8 cellular contexts compared by ENCODE assay signal in the genomic region with DNA sequence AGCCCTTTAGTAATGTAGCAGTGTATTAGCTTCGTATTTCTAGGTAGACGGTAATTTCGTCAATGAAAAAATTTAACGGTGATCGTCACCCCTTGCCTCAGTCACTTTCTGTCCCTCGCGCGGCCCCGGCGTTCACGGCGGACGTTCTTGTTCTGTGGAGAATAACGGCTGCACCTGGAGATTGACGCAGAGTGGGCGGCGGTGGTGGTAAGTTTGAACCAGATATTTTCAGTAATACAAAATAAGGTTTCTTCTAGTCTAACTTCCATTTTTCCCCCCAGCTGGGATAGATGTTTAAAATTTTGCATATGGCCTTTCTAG. TPM values are rescaled to one million over a fixed set of nuclear protein-coding genes. Genes with fewer than 3 reads are reported as not detected.
DNase-seq lines count a peak whose midpoint lies in the region; ATAC-seq and TF ChIP-seq lines count a peak whose summit lies in the region.

No MANE protein-coding gene starts in this region.

- peak overlapping the region; percentile 97 for H3K27ac Mint-ChIP-seq in activated naive CD8-positive, alpha-beta T cell

- H3K4me2 ChIP-seq in hepatocyte = peak overlapping the region; percentile 78

- no peaks in the 10 kb centered on the region for H3K9me2 ChIP-seq in hepatocyte (replicated peaks; ENCODE audit: insufficient read depth)

- H3K4me1 Mint-ChIP-seq in activated naive CD8-positive, alpha-beta T cell (ENCODE audit: low read depth) = peaks cover 22% of the 10 kb centered on the region

- under 1% methylated on average over 17 of the region's 17 CpGs for WGBS in hepatocyte (ENCODE audit: low lambda C conversion rate, missing lambda C conversion rate)

- H3K9me3 ChIP-seq in KOPT-K1 (ENCODE audit: insufficient read depth, low read length, poor library complexity, severe bottlenecking) = peaks cover 83% of the 10 kb centered on the region
- H3K9me3 ChIP-seq in hepatocyte (ENCODE audit: low read depth) = peaks cover 26% of the 10 kb centered on the region
- H3K9me3 ChIP-seq in skeletal muscle tissue (ENCODE audit: control insufficient read depth in 3 of 3, low read length in 3 of 3) = peaks cover 20 to 33% (median 25%) of the 10 kb centered on the region in 3 donors

- no peaks in the 10 kb centered on the region for H3K27me3 Mint-ChIP-seq in activated naive CD8-positive, alpha-beta T cell

- H3K9me3 Mint-ChIP-seq in activated naive CD8-positive, alpha-beta T cell (ENCODE audit: low read depth) = peaks cover 26% of the 10 kb centered on the region

- H3K4me3 ChIP-seq in hepatocyte (peak overlapping the region; percentile 65), skeletal muscle tissue (ENCODE audit: low read length in 3 of 3) (peak overlapping the region; percentile 75 to 98 (median 97))

- H4K20me1 ChIP-seq in hepatocyte (ENCODE audit: insufficient read depth, poor library complexity, severe bottlenecking) = no peaks in the 10 kb centered on the region

- TF ChIP-seq CTCF in hepatocyte (IDR thresholded peaks at IDR 0.05; ENCODE audit: poor library complexity) = no peak

- H3K36me3 Mint-ChIP-seq in activated naive CD8-positive, alpha-beta T cell = peaks cover 45% of the 10 kb centered on the region

- H3K27ac ChIP-seq in KOPT-K1 (ENCODE audit: low read depth, low read length, poor library complexity, severe bottlenecking) = peak overlapping the region; percentile 82
- H3K27ac ChIP-seq in hepatocyte = peak overlapping the region; percentile 98
- H3K27ac ChIP-seq in skeletal muscle tissue (ENCODE audit: low read depth, low read length) = peak overlapping the region; percentile 85

- no peak for ATAC-seq in GM19455 (IDR thresholded peaks at IDR 0.05; ENCODE audit: unreplicated experiment)

- H2AFZ ChIP-seq in hepatocyte = peak overlapping the region; percentile 97

- DNase-seq in NCI-H748 (lab: John Stamatoyannopoulos, UW; ENCODE audit: unreplicated experiment) = peak; percentile 75
- no peak for DNase-seq in NCI-H748 treated with DMSO at 0.1 percent for 48 hours (lab: John Stamatoyannopoulos, UW)
- DNase-seq in hepatocyte (ENCODE audit: low spot score) = peak; percentile 32
- no peak for DNase-seq in NCI-H1930 (lab: John Stamatoyannopoulos, UW)

- H3K4me1 ChIP-seq in hepatocyte (ENCODE audit: insufficient read depth) (peaks cover 5% of the 10 kb centered on the region), skeletal muscle tissue (ENCODE audit: control insufficient read depth in 3 of 3, insufficient read depth in 3 of 3, low read length in 3 of 3) (peaks cover 0 to 2% (median 0%) of the 10 kb centered on the region in 3 donors)

- peaks cover 66% of the 10 kb centered on the region for H3K36me3 ChIP-seq in KOPT-K1 (ENCODE audit: insufficient read depth, low read length)
- no peaks in the 10 kb centered on the region for H3K36me3 ChIP-seq in hepatocyte (replicated peaks; ENCODE audit: insufficient read depth, low read depth)
- H3K36me3 ChIP-seq in skeletal muscle tissue (ENCODE audit: control insufficient read depth in 3 of 3, insufficient read depth in 3 of 3, low read length in 3 of 3) = peaks cover 29 to 35% (median 30%) of the 10 kb centered on the region in 3 donors

- peak overlapping the region; percentile 96 for H3K4me3 Mint-ChIP-seq in activated naive CD8-positive, alpha-beta T cell

- H3K9ac ChIP-seq in skeletal muscle tissue (ENCODE audit: low read depth in 1 of 3, low read length in 3 of 3) = peak overlapping the region; percentile 73 to 94 (median 87)

- peaks cover 47% of the 10 kb centered on the region for H3K79me2 ChIP-seq in hepatocyte

- H3K27me3 ChIP-seq in hepatocyte (no peaks in the 10 kb centered on the region), skeletal muscle tissue (ENCODE audit: control insufficient read depth in 3 of 3, insufficient read depth in 3 of 3, low read length in 3 of 3) (no peaks in the 10 kb centered on the region)

RNA-seq across cellular contexts. Expression of gene ZNF10, which starts 0.3 kb away (rescaled TPM):
- 14.3 and 14.4 TPM in 2 replicates for total RNA-seq in hepatocyte
- 5.4 and 7.3 TPM in 2 replicates for polyA plus RNA-seq in hepatocyte
- total RNA-seq in skeletal muscle tissue = 8.4 TPM

RNA-seq across cellular contexts. Expression of gene ZNF891, which starts 0.7 kb away (rescaled TPM):
- total RNA-seq in hepatocyte = 2.2 TPM in 2 replicates
- polyA plus RNA-seq in hepatocyte = 0.19 and 0.24 TPM in 2 replicates
- 2.1 TPM for total RNA-seq in skeletal muscle tissue

RNA-seq across cellular contexts. Expression of gene ZNF140, which starts 50.0 kb away (rescaled TPM):
- total RNA-seq in hepatocyte = 21.1 and 24.1 TPM in 2 replicates
- polyA plus RNA-seq in hepatocyte = 14.7 and 21.8 TPM in 2 replicates
- total RNA-seq in skeletal muscle tissue = 21.4 TPM

RNA-seq across cellular contexts. Expression of gene ZNF268, which starts 50.5 kb away (rescaled TPM):
- total RNA-seq in hepatocyte (23.1 and 34.6 TPM in 2 replicates), skeletal muscle tissue (15.7 TPM)
- 10.9 and 12.9 TPM in 2 replicates for polyA plus RNA-seq in hepatocyte

Comparison
In these comparisons a context has a peak if more than half of its experiments do, and no peak if none do; other contexts are left out.
1. DNase-seq: peak in NCI-H748 (single experiment) and hepatocyte (single experiment); none in NCI-H748 treated with DMSO at 0.1 percent for 48 hours (single experiment) and NCI-H1930 (0 of 2).
2. Peak in every context shown above with its lines, with median percentiles within 50 percentile points of each other: H3K27ac ChIP-seq.